Comparison of ENCODE assay signal across 22 cellular contexts in the genomic region with DNA sequence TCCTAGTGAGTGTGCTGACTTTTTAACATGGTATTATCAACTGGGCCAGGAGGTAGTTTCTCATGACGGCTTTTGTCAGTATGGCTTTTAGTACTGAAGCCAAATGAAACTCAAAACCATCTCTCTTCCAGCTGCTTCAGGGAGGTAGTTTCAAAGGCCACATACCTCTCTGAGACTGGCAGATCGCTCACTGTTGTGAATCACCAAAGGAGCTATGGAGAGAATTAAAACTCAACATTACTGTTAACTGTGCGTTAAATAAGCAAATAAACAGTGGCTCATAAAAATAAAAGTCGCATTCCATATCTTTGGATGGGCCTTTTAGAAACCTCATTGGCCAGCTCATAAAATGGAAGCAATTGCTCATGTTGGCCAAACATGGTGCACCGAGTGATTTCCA.
A peak's percentile ranks its signal among the peaks of the same experiment; 100 is the strongest.
DNase-seq lines count a peak whose midpoint lies in the region; ATAC-seq, FAIRE-seq and TF ChIP-seq lines count a peak whose summit lies in the region.
"Had no signal": no experiment of that assay in that cellular context is flagged by ENCODE, and none has a peak within 500 bp of the region (broad histone marks: within the 10 kb centered on the region; RNA-seq: fewer than 3 reads in every experiment).

No MANE protein-coding gene starts in this region.

- TF ChIP-seq CTCF in A549 (IDR thresholded peaks at IDR 0.05), result no peak

- H3K4me1 ChIP-seq in A549, result peaks cover 11% of the 10 kb centered on the region; the same call in 2 of the 3 replicates
- H3K4me1 ChIP-seq: neural progenitor cell had no signal

- POLR2A ChIA-PET in A549 (lab: Yijun Ruan, JAX), result no interaction called here

- H3K27ac ChIP-seq in A549, result no peak overlapping the region
- H3K27ac ChIP-seq: neural progenitor cell, PC-9 had no signal

- 32% methylated on average over 5 of the region's 5 CpGs for WGBS in A549 (ENCODE audit: missing lambda C conversion rate)

- H3K4me2 ChIP-seq in A549, result peak overlapping the region; percentile 15; the same call in 2 of the 3 replicates
- H3K4me2 ChIP-seq: neural progenitor cell, PC-9 had no signal

- FAIRE-seq in A549 (lab: Jason Lieb, UNC), result no peak
- FAIRE-seq: frontal cortex, H1, K562 had no signal

- no peak overlapping the region for H3K4me3 ChIP-seq in A549
- H3K4me3 ChIP-seq: K562, neural progenitor cell, PC-9 had no signal

- no peak for TF ChIP-seq POLR2A in A549 (IDR thresholded peaks at IDR 0.05; ENCODE audit: low read length)

- no peak for TF ChIP-seq RAD21 in A549 (conservative IDR thresholded peaks at IDR 0.05 in 1 of 2, IDR thresholded peaks at IDR 0.05 in 1 of 2)

- no peak for TF ChIP-seq EP300 in A549 (IDR thresholded peaks at IDR 0.05)

- ATAC-seq in A549 (peak in 1 of 2 experiments; percentile 63; a peak in 3 of 6 replicates), HG03025 (IDR thresholded peaks at IDR 0.05; ENCODE audit: low FRiP score, unreplicated experiment) (no peak), GM21381 (IDR thresholded peaks at IDR 0.05; ENCODE audit: unreplicated experiment) (no peak)
- ATAC-seq: activated CD4-positive, alpha-beta T cell treated with anti-CD3 and anti-CD28 coated beads for 36 hours; CD8-positive, alpha-beta T cell; K562; stimulated activated memory B cell treated with anti-CD40 and anti-IgM and Interleukin-4, amounts not matched to agents 10 μg/mL and 1 μg/mL and 100 μg/mL, for 72 hours had no signal

- no peaks in the 10 kb centered on the region for H3K9me3 ChIP-seq in A549

- CTCF ChIA-PET in A549 (lab: Yijun Ruan, JAX), result interaction anchor here (0.7 to 1.0 kb wide), 2 partner anchors 21 to 434 kb away, joined by 3 read pairs; no protein-coding TSS in a partner anchor

- DNase-seq in A549 (ENCODE audit: low read depth in 1 of 2, low spot score in 1 of 2), result peak in 1 of 2 experiments; percentile 51
- DNase-seq in H4 (ENCODE audit: low spot score), result peak; percentile 46
- peak; percentile 38 for DNase-seq in amniotic epithelial cell (ENCODE audit: low read depth)
- DNase-seq in iris pigment epithelial cell (ENCODE audit: low read depth), result peak; percentile 94
- no peak for DNase-seq in NCI-H345 treated with DMSO at 0.1 percent for 48 hours (lab: John Stamatoyannopoulos, UW; ENCODE audit: unreplicated experiment)
- DNase-seq in NCI-H146 (lab: John Stamatoyannopoulos, UW), result no peak
- DNase-seq: ACHN; activated CD4-positive, alpha-beta T cell treated with anti-CD3 and anti-CD28 coated beads for 36 hours; amygdala; CD8-positive, alpha-beta T cell; DMS79; NCI-H1048; NCI-H2171; NCI-H774; PC-9 had no signal

TF ChIP-seq in A549, 52 proteins besides CTCF, POLR2A, EP300 and RAD21:
- TF ChIP-seq JUNB (IDR thresholded peaks at IDR 0.05) (no peak), RARB (CRISPR knock-in tag; IDR thresholded peaks at IDR 0.05) (no peak), FOSL2 (IDR thresholded peaks at IDR 0.05) (no peak), FOSL2 (CRISPR knock-in tag; IDR thresholded peaks at IDR 0.05) (peak; percentile 32; the same call in 1 of the 2 replicates)
- TF ChIP-seq, protein P1, sequence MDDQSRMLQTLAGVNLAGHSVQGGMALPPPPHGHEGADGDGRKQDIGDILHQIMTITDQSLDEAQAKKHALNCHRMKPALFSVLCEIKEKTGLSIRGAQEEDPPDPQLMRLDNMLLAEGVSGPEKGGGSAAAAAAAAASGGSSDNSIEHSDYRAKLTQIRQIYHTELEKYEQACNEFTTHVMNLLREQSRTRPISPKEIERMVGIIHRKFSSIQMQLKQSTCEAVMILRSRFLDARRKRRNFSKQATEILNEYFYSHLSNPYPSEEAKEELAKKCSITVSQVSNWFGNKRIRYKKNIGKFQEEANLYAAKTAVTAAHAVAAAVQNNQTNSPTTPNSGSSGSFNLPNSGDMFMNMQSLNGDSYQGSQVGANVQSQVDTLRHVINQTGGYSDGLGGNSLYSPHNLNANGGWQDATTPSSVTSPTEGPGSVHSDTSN (IDR thresholded peaks at IDR 0.05), result no peak
TF ChIP-seq in A549: peak in this region for 1.

Comparison
In these comparisons a context has a peak if more than half of its experiments do, and no peak if none do; other contexts are left out.
1. DNase-seq: peak in H4 (single experiment), amniotic epithelial cell (single experiment) and iris pigment epithelial cell (single experiment); none in NCI-H345 treated with DMSO at 0.1 percent for 48 hours (single experiment) and NCI-H146 (single experiment).